13 cellular contexts compared by ENCODE assay signal in the genomic region with DNA sequence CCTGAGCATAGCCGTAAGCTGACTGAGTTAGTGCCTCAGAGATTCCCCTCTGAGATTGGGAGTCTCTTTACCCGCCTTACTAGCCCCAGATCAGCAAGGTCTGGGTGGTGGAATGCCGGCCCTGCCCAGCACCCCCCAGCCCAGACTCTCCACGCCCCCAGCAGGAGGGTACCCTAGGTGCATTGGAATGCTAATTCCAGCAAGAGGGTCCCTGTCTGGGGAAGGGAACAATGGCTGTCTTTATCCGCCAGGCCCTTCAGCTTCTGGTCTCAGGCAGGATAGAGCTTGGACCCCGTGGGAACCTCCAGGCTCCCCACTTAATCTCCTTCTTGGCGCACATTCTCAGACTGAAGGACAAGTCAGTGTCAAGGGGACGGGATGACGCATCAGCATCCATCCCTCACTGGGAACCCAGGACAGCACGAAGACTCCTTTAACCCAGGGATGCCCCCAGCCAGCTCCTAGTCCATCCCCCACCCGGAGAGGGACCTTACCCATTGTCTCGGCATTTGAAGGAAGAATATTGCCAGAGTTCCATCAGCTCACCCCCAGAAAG.
"Had no signal": no experiment of that assay in that cellular context is flagged by ENCODE, and none has a peak within 500 bp of the region (broad histone marks: within the 10 kb centered on the region; RNA-seq: fewer than 3 reads in every experiment).

No MANE protein-coding gene starts in this region.

- H3K27me3 Mint-ChIP-seq: stimulated activated memory B cell treated with anti-CD40 and anti-IgM and Interleukin-4, amounts not matched to agents 10 μg/mL and 1 μg/mL and 100 μg/mL, for 72 hours had no signal

- H3K27me3 ChIP-seq: ascending aorta, breast epithelium, gastrocnemius medialis, heart left ventricle, pancreas, uterus had no signal

- DNase-seq: activated naive CD4-positive, alpha-beta T cell treated with anti-CD3 and anti-CD28 coated beads, Interleukin-2, amount 10 ng/mL, durations not matched to agents 7 days and 5 days; activated T-cell treated with anti-CD3 and anti-CD28 coated beads, Interleukin-2, amount 50 U/mL, for 1 hour; erythroblast; gastrocnemius medialis; heart left ventricle; pancreas; stimulated activated CD4-positive, alpha-beta T cell treated with anti-CD3 and anti-CD28 coated beads, Interleukin-12 subunit alpha, Interleukin-12 subunit beta, amount 100 ng/mL, for 4 hours; uterus had no signal

- FAIRE-seq: pancreas had no signal

- H3K27ac Mint-ChIP-seq: activated naive CD4-positive, alpha-beta T cell treated with anti-CD3 and anti-CD28 coated beads, Interleukin-2, amount 10 ng/mL, durations not matched to agents 7 days and 5 days; mesothelial cell of epicardium; stimulated activated memory B cell treated with anti-CD40 and anti-IgM and Interleukin-4, amounts not matched to agents 10 μg/mL and 1 μg/mL and 100 μg/mL, for 72 hours had no signal

- H3K9me3 ChIP-seq: ascending aorta, breast epithelium, gastrocnemius medialis, heart left ventricle, pancreas, uterus had no signal

- H3K4me3 ChIP-seq: ascending aorta, breast epithelium, gastrocnemius medialis, heart left ventricle, pancreas, uterus had no signal

- H3K36me3 ChIP-seq: ascending aorta, breast epithelium, gastrocnemius medialis, heart left ventricle, pancreas, uterus had no signal

- H3K9me3 Mint-ChIP-seq: activated naive CD4-positive, alpha-beta T cell treated with anti-CD3 and anti-CD28 coated beads, Interleukin-2, amount 10 ng/mL, durations not matched to agents 7 days and 5 days; mesothelial cell of epicardium; stimulated activated memory B cell treated with anti-CD40 and anti-IgM and Interleukin-4, amounts not matched to agents 10 μg/mL and 1 μg/mL and 100 μg/mL, for 72 hours had no signal

- H3K27ac ChIP-seq: breast epithelium, gastrocnemius medialis, heart left ventricle, pancreas, uterus had no signal

- ATAC-seq: activated CD4-positive, CD25-positive, alpha-beta regulatory T cell treated with anti-CD3 and anti-CD28 coated beads, Interleukin-2, amount 50 U/mL, for 24 hours; gastrocnemius medialis; heart left ventricle; pancreas; stimulated activated memory B cell treated with anti-CD40 and anti-IgM and Interleukin-4, amounts not matched to agents 10 μg/mL and 1 μg/mL and 100 μg/mL, for 72 hours had no signal

- H3K36me3 Mint-ChIP-seq: activated naive CD4-positive, alpha-beta T cell treated with anti-CD3 and anti-CD28 coated beads, Interleukin-2, amount 10 ng/mL, durations not matched to agents 7 days and 5 days; mesothelial cell of epicardium; stimulated activated memory B cell treated with anti-CD40 and anti-IgM and Interleukin-4, amounts not matched to agents 10 μg/mL and 1 μg/mL and 100 μg/mL, for 72 hours had no signal

- H3K4me3 Mint-ChIP-seq: activated naive CD4-positive, alpha-beta T cell treated with anti-CD3 and anti-CD28 coated beads, Interleukin-2, amount 10 ng/mL, durations not matched to agents 7 days and 5 days; mesothelial cell of epicardium; stimulated activated memory B cell treated with anti-CD40 and anti-IgM and Interleukin-4, amounts not matched to agents 10 μg/mL and 1 μg/mL and 100 μg/mL, for 72 hours had no signal
